ENCODE assay signal across 21 cellular contexts in genomic region chr10:133129151-133129853, GRCh38. TPM values are rescaled to one million over a fixed set of nuclear protein-coding genes. Genes with fewer than 3 reads are reported as not detected.
A peak's percentile ranks its signal among the peaks of the same experiment; 100 is the strongest.
DNase-seq lines count a peak whose midpoint lies in the region; ATAC-seq and TF ChIP-seq lines count a peak whose summit lies in the region.
"Had no signal": no experiment of that assay in that cellular context is flagged by ENCODE, and none has a peak within 500 bp of the region (broad histone marks: within the 10 kb centered on the region; RNA-seq: fewer than 3 reads in every experiment).

No MANE protein-coding gene starts in this region.

- H3K4me3 ChIP-seq in heart right ventricle (no peak overlapping the region), sigmoid colon (no peak overlapping the region)
- H3K4me3 ChIP-seq in CD8-positive, alpha-beta memory T cell (ENCODE audit: low read length): no peak overlapping the region
- H3K4me3 ChIP-seq: HAP-1 had no signal

- H3K27me3 Mint-ChIP-seq in CD8-positive, alpha-beta memory T cell: peaks cover 5% of the 10 kb centered on the region in 2 donors

- peaks cover 0 to 29% (median 22%) of the 10 kb centered on the region in 7 donors for H3K27me3 ChIP-seq in heart right ventricle
- H3K27me3 ChIP-seq in sigmoid colon: peaks cover 0 to 32% (median 22%) of the 10 kb centered on the region in 3 donors
- H3K27me3 ChIP-seq in CD8-positive, alpha-beta memory T cell (ENCODE audit: insufficient read depth, low read length, poor library complexity, severe bottlenecking): no peaks in the 10 kb centered on the region

- DNase-seq in cardiac septum (ENCODE audit: low spot score): peak; percentile 38
- no peak for DNase-seq in heart right ventricle
- DNase-seq in D341Med (ENCODE audit: low spot score): peak; percentile 12
- peak; percentile 8 for DNase-seq in iPS-NIHi11 (ENCODE audit: low spot score)
- DNase-seq in sigmoid colon: peak; percentile 60
- no peak for DNase-seq in NCI-H526 (lab: John Stamatoyannopoulos, UW)
- no peak for DNase-seq in nucleus accumbens (lab: John Stamatoyannopoulos, UW)
- DNase-seq in CD8-positive, alpha-beta memory T cell: no peak
- DNase-seq: DMS53, IMR-90, Kasumi-1, MM.1S, NCI-H1092 treated with DMSO at 0.1 percent for 48 hours, NCI-H1694, NCI-H510A treated with DMSO at 0.1 percent for 48 hours, SIG-M5 had no signal

- POLR2A ChIA-PET in CD8-positive, alpha-beta memory T cell (lab: Charles Lee): no interaction called here

- TF ChIP-seq CTCF in heart right ventricle (IDR thresholded peaks at IDR 0.05) (no peak), sigmoid colon (IDR thresholded peaks at IDR 0.05) (no peak)

- H3K27ac ChIP-seq in heart right ventricle (no peak overlapping the region), sigmoid colon (no peak overlapping the region)
- H3K27ac ChIP-seq in CD8-positive, alpha-beta memory T cell (ENCODE audit: low read depth, low read length): no peak overlapping the region
- H3K27ac ChIP-seq: C4-2B had no signal

- CTCF ChIA-PET in CD8-positive, alpha-beta memory T cell (lab: Charles Lee): no interaction called here

- intact Hi-C loops in cardiac septum (cut with DNase I) (no loop called here), heart right ventricle (cut with DNase I) (loop anchor here in 5 of 10 donors (10.0 kb wide), 4 partner anchors 185 to 445 kb away; partner anchors contain the start of gene CFAP46 (in 1 of the 5)), sigmoid colon (cut with DNase I) (loop anchor here (10.0 kb wide), 1 partner anchor 185 kb away; the partner anchor contains the start of gene CFAP46)

- H3K4me1 ChIP-seq in heart right ventricle (peaks cover 0 to 6% (median 0%) of the 10 kb centered on the region in 9 donors), sigmoid colon (no peaks in the 10 kb centered on the region)
- no peaks in the 10 kb centered on the region for H3K4me1 ChIP-seq in CD8-positive, alpha-beta memory T cell (ENCODE audit: insufficient read depth, low read length)
- H3K4me1 ChIP-seq: HAP-1 had no signal

- H3K9me3 Mint-ChIP-seq in CD8-positive, alpha-beta memory T cell: no peaks in the 10 kb centered on the region

- TF ChIP-seq POLR2A in sigmoid colon (IDR thresholded peaks at IDR 0.05): no peak

- H3K36me3 ChIP-seq in heart right ventricle: no peaks in the 10 kb centered on the region
- no peaks in the 10 kb centered on the region for H3K36me3 ChIP-seq in sigmoid colon
- no peaks in the 10 kb centered on the region for H3K36me3 ChIP-seq in CD8-positive, alpha-beta memory T cell (ENCODE audit: insufficient read depth, low read length)
- H3K36me3 ChIP-seq: HAP-1 had no signal

- WGBS in heart right ventricle, 2 donors: 77 to 84% methylated on average over 35 of the region's 35 CpGs
- WGBS in sigmoid colon, 2 donors: 82 to 85% methylated on average over 35 of the region's 35 CpGs

- H3K36me3 Mint-ChIP-seq in CD8-positive, alpha-beta memory T cell: no peaks in the 10 kb centered on the region

- no peaks in the 10 kb centered on the region for H3K9me3 ChIP-seq in heart right ventricle
- H3K9me3 ChIP-seq in sigmoid colon: no peaks in the 10 kb centered on the region
- no peaks in the 10 kb centered on the region for H3K9me3 ChIP-seq in CD8-positive, alpha-beta memory T cell (ENCODE audit: low read length)
- H3K9me3 ChIP-seq: HAP-1 had no signal

- H3K4me1 Mint-ChIP-seq in CD8-positive, alpha-beta memory T cell: peaks cover 2 to 5% (median 4%) of the 10 kb centered on the region in 3 donors

- no peak overlapping the region for H3K4me3 Mint-ChIP-seq in CD8-positive, alpha-beta memory T cell

- ATAC-seq in heart right ventricle: no peak
- ATAC-seq: Panc1 had no signal

- no peak overlapping the region for H3K27ac Mint-ChIP-seq in CD8-positive, alpha-beta memory T cell

- TF ChIP-seq EP300 in sigmoid colon (IDR thresholded peaks at IDR 0.05): no peak

RNA-seq across cellular contexts. Expression of gene KNDC1, which starts 30.7 kb away (rescaled TPM):
- 0.05 TPM for total RNA-seq in cardiac septum
- total RNA-seq in heart right ventricle: under 1 TPM in 8 of 10 donors, not detected in 2; 0.04 to 0.88 (median 0.20) TPM
- polyA plus RNA-seq in heart right ventricle: under 1 TPM in 1 of 2 donors, not detected in 1; 0.07 TPM
- 1 to 10 TPM in 1 of 4 donors, under 1 TPM in 3; 0.16 to 1.9 (median 0.52) TPM for total RNA-seq in sigmoid colon
- polyA plus RNA-seq in sigmoid colon: under 1 TPM in 2 of 3 donors, not detected in 1; under 0.01 to 0.15 TPM
- not detected for total RNA-seq in CD8-positive, alpha-beta memory T cell
- polyA plus RNA-seq in CD8-positive, alpha-beta memory T cell: 0.05 TPM
- total RNA-seq: A673, HT1080 had no signal

RNA-seq across cellular contexts. Expression of gene ADGRA1, which starts 41.6 kb away (rescaled TPM):
- 0.19 TPM for total RNA-seq in cardiac septum
- under 1 TPM in 5 of 10 donors, not detected in 5; 0.09 to 0.21 (median 0.11) TPM for total RNA-seq in heart right ventricle
- under 1 TPM in 1 of 2 donors, not detected in 1; under 0.01 TPM for polyA plus RNA-seq in heart right ventricle
- total RNA-seq in sigmoid colon: under 1 TPM in 3 of 4 donors, not detected in 1; under 0.01 to 0.28 (median 0.14) TPM
- under 1 TPM in 1 of 3 donors, not detected in 2; 0.03 TPM for polyA plus RNA-seq in sigmoid colon
- total RNA-seq in CD8-positive, alpha-beta memory T cell: not detected
- polyA plus RNA-seq in CD8-positive, alpha-beta memory T cell: not detected
- total RNA-seq: HT1080, IMR-90 had no signal
- polyA plus RNA-seq: IMR-90 had no signal

Comparison
In these comparisons a context has a peak if more than half of its experiments do, and no peak if none do; other contexts are left out.
1. DNase-seq: peak in cardiac septum (single experiment), D341Med (single experiment), iPS-NIHi11 (single experiment) and sigmoid colon (single experiment); none in heart right ventricle (0 of 2), NCI-H526 (0 of 2), nucleus accumbens (0 of 56) and CD8-positive, alpha-beta memory T cell (0 of 5).